ENCODE assay signal across 23 cellular contexts in the genomic region with DNA sequence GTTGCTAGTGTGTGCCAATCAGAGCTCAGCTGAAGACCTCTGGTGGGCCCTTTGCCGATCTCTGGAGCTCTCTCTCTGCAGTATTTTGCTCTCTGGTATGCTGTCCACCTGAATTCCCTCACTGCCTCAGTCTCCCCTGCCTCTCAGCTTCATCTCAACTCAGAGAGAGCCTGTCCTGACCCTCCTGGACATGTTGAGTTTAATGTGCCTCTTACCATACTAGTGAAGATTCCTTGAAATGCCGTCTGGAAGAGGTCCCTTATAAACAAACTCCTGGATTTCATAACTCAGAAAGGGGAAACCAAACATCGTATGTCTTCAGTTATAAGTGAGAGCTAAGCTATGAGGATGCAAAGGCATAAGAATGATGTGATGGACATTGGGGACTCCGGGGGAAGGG.
DNase-seq lines count a peak whose midpoint lies in the region; ATAC-seq, FAIRE-seq and TF ChIP-seq lines count a peak whose summit lies in the region.
"Had no signal": no experiment of that assay in that cellular context is flagged by ENCODE, and none has a peak within 500 bp of the region (broad histone marks: within the 10 kb centered on the region; RNA-seq: fewer than 3 reads in every experiment).

No MANE protein-coding gene starts in this region.

- H3K9ac ChIP-seq in K562 (ENCODE audit: insufficient read depth in 1 of 2, low read depth in 2 of 2, low read length in 2 of 2) (peak overlapping the region in 1 of 2 experiments; percentile 29; a peak in 1 of 4 replicates), parathyroid adenoma (no peak overlapping the region)
- H3K9ac ChIP-seq: BLaER1 had no signal

- H3K27me3 Mint-ChIP-seq in activated naive CD4-positive, alpha-beta T cell treated with anti-CD3 and anti-CD28 coated beads, Interleukin-2, amount 10 ng/mL, durations not matched to agents 7 days and 5 days = no peaks in the 10 kb centered on the region
- H3K27me3 Mint-ChIP-seq: CD4-positive, alpha-beta T cell had no signal

- intact Hi-C loops in K562 (cut with micrococcal nuclease) (no loop called here), sigmoid colon (cut with DNase I) (loop anchor here (5.0 kb wide), 1 partner anchor 232 kb away; the partner anchor contains the start of gene ZNF217)

- CTCF ChIA-PET in K562 (lab: Yijun Ruan, JAX; ENCODE audit: low intra/inter-chr PET ratio) = no interaction called here
- CTCF ChIA-PET in activated naive CD4-positive, alpha-beta T cell treated with anti-CD3 and anti-CD28 coated beads, Interleukin-2, amount 10 ng/mL, durations not matched to agents 7 days and 5 days (lab: Charles Lee) = no interaction called here

- 37% methylated on average over 3 of the region's 4 CpGs for WGBS in K562 (ENCODE audit: insufficient coverage, low coverage, missing lambda C conversion rate)
- 76 to 88% methylated on average over 4 of the region's 4 CpGs for WGBS in sigmoid colon, 2 donors

- H3K9me3 ChIP-seq in K562 (replicated peaks; ENCODE audit: control insufficient read depth, insufficient read depth, low read depth, low read length) (no peaks in the 10 kb centered on the region), parathyroid adenoma (ENCODE audit: control insufficient read depth, low read length) (no peaks in the 10 kb centered on the region), sigmoid colon (no peaks in the 10 kb centered on the region)
- H3K9me3 ChIP-seq: Caco-2 had no signal

- no peaks in the 10 kb centered on the region for H3K36me3 Mint-ChIP-seq in activated naive CD4-positive, alpha-beta T cell treated with anti-CD3 and anti-CD28 coated beads, Interleukin-2, amount 10 ng/mL, durations not matched to agents 7 days and 5 days

- no TSS peak for BruUV-seq in K562 (replicated peaks; lab: Mats Ljungman, UMichigan)

- peaks cover 0 to 18% of the 10 kb centered on the region in 2 experiments; a peak in 2 of 5 replicates for H3K4me1 ChIP-seq in K562 (replicated peaks in 1 of 2; ENCODE audit: control insufficient read depth in 2 of 2, insufficient read depth in 2 of 2, low read length in 2 of 2)
- H3K4me1 ChIP-seq in parathyroid adenoma = peaks cover 14% of the 10 kb centered on the region
- peaks cover 0 to 48% (median 32%) of the 10 kb centered on the region in 4 donors for H3K4me1 ChIP-seq in sigmoid colon

- no peaks in the 10 kb centered on the region for H3K9me3 Mint-ChIP-seq in activated naive CD4-positive, alpha-beta T cell treated with anti-CD3 and anti-CD28 coated beads, Interleukin-2, amount 10 ng/mL, durations not matched to agents 7 days and 5 days
- H3K9me3 Mint-ChIP-seq: CD4-positive, alpha-beta T cell had no signal

- H3K79me2 ChIP-seq in K562 (ENCODE audit: control insufficient read depth, insufficient read depth, low read length) (no peaks in the 10 kb centered on the region), parathyroid adenoma (no peaks in the 10 kb centered on the region)

- H2AFZ ChIP-seq in K562 (ENCODE audit: low read depth, low read length) = 0 out of 2 replicates have a peak overlapping the region, but pooled peaks have one; percentile 26
- peak overlapping the region; percentile 51 for H2AFZ ChIP-seq in parathyroid adenoma

- DNase-seq in EH (ENCODE audit: low read depth) (peak; percentile 33), K562 (ENCODE audit: extremely low read depth in 1 of 4, low spot score in 3 of 4) (no peak), fibroblast of peridontal ligament (ENCODE audit: extremely low read depth) (peak; percentile 61), sigmoid colon (no peak), T1000 (lab: John Stamatoyannopoulos, UW) (no peak)
- DNase-seq in activated naive CD4-positive, alpha-beta T cell treated with anti-CD3 and anti-CD28 coated beads, Interleukin-2, amount 10 ng/mL, durations not matched to agents 7 days and 5 days = no peak
- DNase-seq: Caco-2; CD4-positive, alpha-beta T cell; DMS153; Kasumi-1; NCI-H1417; NCI-H1694 treated with DMSO at 0.1 percent for 48 hours; NCI-H2081 treated with DMSO at 0.1 percent for 48 hours; NCI-H2171 treated with DMSO at 0.1 percent for 48 hours; NCI-H524 treated with DMSO at 0.1 percent for 48 hours; OCI-M1; Right ventricle myocardium superior had no signal

- H3K4me3 ChIP-seq in K562 = no peak overlapping the region
- H3K4me3 ChIP-seq in parathyroid adenoma (ENCODE audit: low read depth, low read length) = no peak overlapping the region
- no peak overlapping the region for H3K4me3 ChIP-seq in sigmoid colon
- H3K4me3 ChIP-seq: BLaER1 had no signal

- no peak for TF ChIP-seq RAD21 in K562 (CRISPR knock-in tag; conservative IDR thresholded peaks at IDR 0.05 in 1 of 2, IDR thresholded peaks at IDR 0.05 in 1 of 2)

- POLR2A ChIA-PET in K562 (lab: Yijun Ruan, JAX) = no interaction called here

- H3K27ac Mint-ChIP-seq in activated naive CD4-positive, alpha-beta T cell treated with anti-CD3 and anti-CD28 coated beads, Interleukin-2, amount 10 ng/mL, durations not matched to agents 7 days and 5 days = no peak overlapping the region
- H3K27ac Mint-ChIP-seq: CD4-positive, alpha-beta T cell had no signal

- H3K27me3 ChIP-seq in K562 (ENCODE audit: control insufficient read depth in 2 of 2, insufficient read depth in 2 of 2, low read length in 2 of 2) (no peaks in the 10 kb centered on the region), parathyroid adenoma (ENCODE audit: control insufficient read depth, insufficient read depth, low read length) (no peaks in the 10 kb centered on the region), sigmoid colon (no peaks in the 10 kb centered on the region)
- H3K27me3 ChIP-seq: BLaER1 had no signal

- no peaks in the 10 kb centered on the region for H4K20me1 ChIP-seq in K562 (replicated peaks; ENCODE audit: control insufficient read depth, insufficient read depth, low read length)
- H4K20me1 ChIP-seq: BLaER1 had no signal

- no peaks in the 10 kb centered on the region for H3K36me3 ChIP-seq in K562 (ENCODE audit: control insufficient read depth, insufficient read depth, low read length)
- no peaks in the 10 kb centered on the region for H3K36me3 ChIP-seq in parathyroid adenoma (ENCODE audit: control insufficient read depth, insufficient read depth, low read length)
- no peaks in the 10 kb centered on the region for H3K36me3 ChIP-seq in sigmoid colon
- H3K36me3 ChIP-seq: BLaER1 had no signal

- no peak for FAIRE-seq in K562 (lab: Jason Lieb, UNC)
- FAIRE-seq: G401.6, GM12892, GM18507 had no signal

- H3K4me1 Mint-ChIP-seq in activated naive CD4-positive, alpha-beta T cell treated with anti-CD3 and anti-CD28 coated beads, Interleukin-2, amount 10 ng/mL, durations not matched to agents 7 days and 5 days = peaks cover 37% of the 10 kb centered on the region

- ATAC-seq in K562 = no peak
- ATAC-seq in GM18517 (IDR thresholded peaks at IDR 0.05; ENCODE audit: unreplicated experiment) = no peak

- TF ChIP-seq EP300 in K562 (IDR thresholded peaks at IDR 0.05; ENCODE audit: low read length) (no peak), sigmoid colon (IDR thresholded peaks at IDR 0.05) (no peak)

- in situ Hi-C loops in K562 (cut with MboI) = no loop called here

- TF ChIP-seq CTCF in K562 (IDR thresholded peaks at IDR 0.05 in 2 of 3, conservative IDR thresholded peaks at IDR 0.05 in 1 of 3; ENCODE audit: insufficient read depth in 2 of 3, low read depth in 1 of 3, low read length in 3 of 3) (no peak), parathyroid adenoma (IDR thresholded peaks at IDR 0.05) (no peak), sigmoid colon (IDR thresholded peaks at IDR 0.05) (no peak)

- no peak overlapping the region for H3K4me2 ChIP-seq in K562 (ENCODE audit: insufficient read depth, low read length)
- no peak overlapping the region for H3K4me2 ChIP-seq in parathyroid adenoma (ENCODE audit: low read length)
- H3K4me2 ChIP-seq: BLaER1 had no signal

- H3K4me3 Mint-ChIP-seq in activated naive CD4-positive, alpha-beta T cell treated with anti-CD3 and anti-CD28 coated beads, Interleukin-2, amount 10 ng/mL, durations not matched to agents 7 days and 5 days = no peak overlapping the region
- H3K4me3 Mint-ChIP-seq: CD4-positive, alpha-beta T cell had no signal

- no peaks in the 10 kb centered on the region for H3K9me1 ChIP-seq in K562 (ENCODE audit: control insufficient read depth, insufficient read depth, low read length)

- no peak overlapping the region for H3K27ac ChIP-seq in K562 (ENCODE audit: extremely low read depth, low read depth, low read length)
- no peak overlapping the region for H3K27ac ChIP-seq in parathyroid adenoma
- H3K27ac ChIP-seq in sigmoid colon = peak overlapping the region in 2 of 4 donors; percentile 6 to 19
- H3K27ac ChIP-seq: BLaER1 had no signal

- no peak for TF ChIP-seq POLR2A in K562 (conservative IDR thresholded peaks at IDR 0.05)
- no peak for TF ChIP-seq POLR2A in sigmoid colon (IDR thresholded peaks at IDR 0.05)

TF ChIP-seq in K562, 482 proteins besides CTCF, POLR2A, EP300 and RAD21 (continues in another document):
- no peak for TF ChIP-seq NR4A1 (CRISPR knock-in tag; IDR thresholded peaks at IDR 0.05)
- no peak for TF ChIP-seq NR4A1 (tag; IDR thresholded peaks at IDR 0.05)
- TF ChIP-seq, protein P1, sequence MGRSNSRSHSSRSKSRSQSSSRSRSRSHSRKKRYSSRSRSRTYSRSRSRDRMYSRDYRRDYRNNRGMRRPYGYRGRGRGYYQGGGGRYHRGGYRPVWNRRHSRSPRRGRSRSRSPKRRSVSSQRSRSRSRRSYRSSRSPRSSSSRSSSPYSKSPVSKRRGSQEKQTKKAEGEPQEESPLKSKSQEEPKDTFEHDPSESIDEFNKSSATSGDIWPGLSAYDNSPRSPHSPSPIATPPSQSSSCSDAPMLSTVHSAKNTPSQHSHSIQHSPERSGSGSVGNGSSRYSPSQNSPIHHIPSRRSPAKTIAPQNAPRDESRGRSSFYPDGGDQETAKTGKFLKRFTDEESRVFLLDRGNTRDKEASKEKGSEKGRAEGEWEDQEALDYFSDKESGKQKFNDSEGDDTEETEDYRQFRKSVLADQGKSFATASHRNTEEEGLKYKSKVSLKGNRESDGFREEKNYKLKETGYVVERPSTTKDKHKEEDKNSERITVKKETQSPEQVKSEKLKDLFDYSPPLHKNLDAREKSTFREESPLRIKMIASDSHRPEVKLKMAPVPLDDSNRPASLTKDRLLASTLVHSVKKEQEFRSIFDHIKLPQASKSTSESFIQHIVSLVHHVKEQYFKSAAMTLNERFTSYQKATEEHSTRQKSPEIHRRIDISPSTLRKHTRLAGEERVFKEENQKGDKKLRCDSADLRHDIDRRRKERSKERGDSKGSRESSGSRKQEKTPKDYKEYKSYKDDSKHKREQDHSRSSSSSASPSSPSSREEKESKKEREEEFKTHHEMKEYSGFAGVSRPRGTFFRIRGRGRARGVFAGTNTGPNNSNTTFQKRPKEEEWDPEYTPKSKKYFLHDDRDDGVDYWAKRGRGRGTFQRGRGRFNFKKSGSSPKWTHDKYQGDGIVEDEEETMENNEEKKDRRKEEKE (IDR thresholded peaks at IDR 0.05; ENCODE audit: borderline replicate concordance in 1 of 2, control insufficient read depth in 1 of 2, low read depth in 2 of 2, low read length in 1 of 2) = 0 out of 4 replicates have a peak, but pooled peaks of 1 of the 2 experiments have one; percentile 17

Comparison
In these comparisons a context has a peak if more than half of its experiments do, and no peak if none do; other contexts are left out.
1. DNase-seq: peak in EH (single experiment) and fibroblast of peridontal ligament (single experiment); none in K562 (0 of 4), sigmoid colon (single experiment), activated naive CD4-positive, alpha-beta T cell treated with anti-CD3 and anti-CD28 coated beads, Interleukin-2, amount 10 ng/mL, durations not matched to agents 7 days and 5 days (single experiment) and T1000 (single experiment).